In genomic region chr17:46771601-46772012, GRCh38 we compare ENCODE assay signal across 8 cellular contexts. TPM values are rescaled to one million over a fixed set of nuclear protein-coding genes. Genes with fewer than 3 reads are reported as not detected.
DNase-seq lines count a peak whose midpoint lies in the region; ATAC-seq and TF ChIP-seq lines count a peak whose summit lies in the region.

No MANE protein-coding gene starts in this region.

- H3K9me3 ChIP-seq in tibial nerve, result no peaks in the 10 kb centered on the region

- TF ChIP-seq CTCF in tibial nerve (IDR thresholded peaks at IDR 0.05), result no peak

- peaks cover 0 to 32% (median 8%) of the 10 kb centered on the region in 4 donors for H3K4me1 ChIP-seq in tibial nerve

- 0 to 1% methylated on average over 12 to 28 of the region's 80 CpGs for WGBS in tibial nerve, 2 donors

- H3K27me3 ChIP-seq in tibial nerve, result peaks cover 0 to 57% of the 10 kb centered on the region in 2 donors

- no peak for TF ChIP-seq EP300 in tibial nerve (IDR thresholded peaks at IDR 0.05)

- no peak for TF ChIP-seq POLR2A in tibial nerve (IDR thresholded peaks at IDR 0.05)

- no peak for ATAC-seq in GM19395 (IDR thresholded peaks at IDR 0.05; ENCODE audit: unreplicated experiment)
- no peak for ATAC-seq in HG02970 (IDR thresholded peaks at IDR 0.05; ENCODE audit: low FRiP score, unreplicated experiment)

- H3K36me3 ChIP-seq in tibial nerve, result no peaks in the 10 kb centered on the region

- peak overlapping the region; percentile 25 to 59 (median 41) for H3K4me3 ChIP-seq in tibial nerve

- peak overlapping the region in 2 of 4 donors; percentile 17 to 53 for H3K27ac ChIP-seq in tibial nerve

- DNase-seq in ELR (ENCODE audit: low read depth) (peak; percentile 55), HuH-7 (ENCODE audit: low spot score) (peak; percentile 72), amniotic epithelial cell (ENCODE audit: low read depth) (peak; percentile 23), iPS-NIHi7 (ENCODE audit: extremely low spot score) (peak; percentile 74), tibial nerve (ENCODE audit: low spot score in 2 of 2) (no peak), ureter (ENCODE audit: low spot score) (no peak)

RNA-seq across cellular contexts. Expression of gene WNT3, which starts 46.9 kb away (rescaled TPM):
- under 1 TPM; 0.21 to 0.90 (median 0.73) TPM for total RNA-seq in tibial nerve
- total RNA-seq in ureter, result 1.0 TPM

Comparison
In these comparisons a context has a peak if more than half of its experiments do, and no peak if none do; other contexts are left out.
1. DNase-seq: peak in ELR (single experiment), HuH-7 (single experiment), amniotic epithelial cell (single experiment) and iPS-NIHi7 (single experiment); none in tibial nerve (0 of 2) and ureter (single experiment).